Comparison of ENCODE assay signal across 8 cellular contexts in the genomic region with DNA sequence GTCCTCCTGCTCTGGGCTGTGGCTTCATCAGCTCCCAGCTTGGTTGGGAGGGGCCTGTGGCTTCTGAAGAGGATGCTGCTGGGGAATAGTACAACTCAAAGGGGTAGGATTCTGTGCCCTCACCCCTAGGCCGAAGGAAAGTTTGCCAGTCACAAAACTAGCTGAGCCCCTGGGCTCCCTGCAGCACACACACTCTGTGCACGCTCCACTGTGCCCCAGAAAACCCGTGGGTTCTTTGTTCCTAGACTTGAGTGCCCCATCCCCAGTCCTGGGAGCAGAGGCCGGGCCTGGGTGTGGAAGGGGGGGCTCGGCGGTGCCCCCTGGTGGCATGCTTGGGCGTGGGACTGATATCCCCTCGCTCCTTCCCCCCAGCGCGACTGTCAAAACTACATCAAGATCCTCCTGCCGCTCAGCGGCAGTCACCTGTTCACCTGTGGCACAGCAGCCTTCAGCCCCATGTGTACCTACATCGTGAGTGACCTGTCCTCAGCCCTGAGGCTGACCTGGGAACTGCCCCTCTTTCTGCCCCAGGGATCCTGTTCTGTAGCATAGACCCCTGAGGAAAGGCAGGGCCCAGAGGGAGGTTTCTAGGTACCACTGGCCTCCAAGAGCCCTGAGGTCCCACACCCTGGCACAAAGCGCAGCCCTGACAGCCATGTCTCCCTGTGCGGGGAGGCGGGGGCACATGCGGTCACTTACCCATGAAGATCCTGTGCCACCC. TPM values are rescaled to one million over a fixed set of nuclear protein-coding genes. Genes with fewer than 3 reads are reported as not detected.
DNase-seq lines count a peak whose midpoint lies in the region; ATAC-seq and TF ChIP-seq lines count a peak whose summit lies in the region.

No MANE protein-coding gene starts in this region.

- peaks cover 3% of the 10 kb centered on the region for H3K36me3 ChIP-seq in kidney epithelial cell (ENCODE audit: control insufficient read depth, insufficient read depth, low read length)

- ATAC-seq in GM18502 (IDR thresholded peaks at IDR 0.05; ENCODE audit: poor library complexity, unreplicated experiment), result peak; percentile 54
- no peak for ATAC-seq in HG03175 (IDR thresholded peaks at IDR 0.05; ENCODE audit: unreplicated experiment)

- POLR2A ChIA-PET in AG04449 (lab: Yijun Ruan, JAX), result no interaction called here

- no peaks in the 10 kb centered on the region for H3K27me3 ChIP-seq in kidney epithelial cell (ENCODE audit: control insufficient read depth, insufficient read depth, low read length)

- H3K4me3 ChIP-seq in AG04449 (ENCODE audit: low read depth, low read length) (no peak overlapping the region), astrocyte of the cerebellum (ENCODE audit: low read depth, low read length) (no peak overlapping the region), kidney epithelial cell (ENCODE audit: low read depth, low read length) (no peak overlapping the region)

- DNase-seq in AG04449 (ENCODE audit: low read depth, low spot score) (no peak), T follicular helper cell (ENCODE audit: low read depth) (peak; percentile 34), astrocyte of the cerebellum (ENCODE audit: low read depth) (no peak), kidney epithelial cell (ENCODE audit: low read depth) (no peak), cerebellar cortex (ENCODE audit: low spot score) (no peak)
- DNase-seq in stimulated activated CD8-positive, alpha-beta memory T cell treated with anti-CD3 and anti-CD28 coated beads, Interleukin-15, amount 100 ng/mL, for 24 hours (ENCODE audit: low read depth), result peak; percentile 41

- CTCF ChIA-PET in AG04449 (lab: Yijun Ruan, JAX), result interaction anchor here (0.6 to 2.5 kb wide), 14 partner anchors 10 to 322 kb away, joined by 3 to 26 read pairs (median 4); partner anchors contain the start of gene SEMA4B

- in situ Hi-C loops in astrocyte of the cerebellum (cut with HindIII; ENCODE audit: low sequenced_read_pairs), result loop anchor here (5.0 kb wide), 2 partner anchors 67 to 172 kb away; no protein-coding TSS in a partner anchor

- TF ChIP-seq CTCF in AG04449 (IDR thresholded peaks at IDR 0.05; ENCODE audit: insufficient read depth, low read length, missing control alignments), result peak; percentile 82
- peak; percentile 82 for TF ChIP-seq CTCF in astrocyte of the cerebellum (IDR thresholded peaks at IDR 0.05; ENCODE audit: low read depth, low read length, missing control alignments)
- TF ChIP-seq CTCF in kidney epithelial cell (IDR thresholded peaks at IDR 0.05; ENCODE audit: insufficient read depth, low read length, poor library complexity, severe bottlenecking), result peak; percentile 75

RNA-seq across cellular contexts. Expression of gene CIB1, which starts 14.2 kb away (rescaled TPM):
- total RNA-seq in kidney epithelial cell, result 33.6 and 38.1 TPM in 2 replicates

RNA-seq across cellular contexts. Expression of gene GDPGP1, which starts 14.4 kb away (rescaled TPM):
- 8.1 and 11.0 TPM in 2 replicates for total RNA-seq in kidney epithelial cell

RNA-seq across cellular contexts. Expression of gene SEMA4B, which starts 18.5 kb away (rescaled TPM):
- 44.2 and 51.2 TPM in 2 replicates for total RNA-seq in kidney epithelial cell

RNA-seq across cellular contexts. Expression of gene TTLL13, which starts 29.8 kb away (rescaled TPM):
- 0.41 TPM in 1 of 2 replicates, not detected in the other for total RNA-seq in kidney epithelial cell

RNA-seq across cellular contexts. Expression of gene NGRN, which starts 45.9 kb away (rescaled TPM):
- total RNA-seq in kidney epithelial cell, result 124 and 139 TPM in 2 replicates

Comparison
In these comparisons a context has a peak if more than half of its experiments do, and no peak if none do; other contexts are left out.
1. DNase-seq: peak in T follicular helper cell (single experiment) and stimulated activated CD8-positive, alpha-beta memory T cell treated with anti-CD3 and anti-CD28 coated beads, Interleukin-15, amount 100 ng/mL, for 24 hours (single experiment); none in AG04449 (single experiment), astrocyte of the cerebellum (single experiment), kidney epithelial cell (single experiment) and cerebellar cortex (single experiment).
2. Peak in every context shown above with its lines, with median percentiles within 50 percentile points of each other: CTCF ChIP-seq.